ENCODE assay signal across 6 cellular contexts in the genomic region with DNA sequence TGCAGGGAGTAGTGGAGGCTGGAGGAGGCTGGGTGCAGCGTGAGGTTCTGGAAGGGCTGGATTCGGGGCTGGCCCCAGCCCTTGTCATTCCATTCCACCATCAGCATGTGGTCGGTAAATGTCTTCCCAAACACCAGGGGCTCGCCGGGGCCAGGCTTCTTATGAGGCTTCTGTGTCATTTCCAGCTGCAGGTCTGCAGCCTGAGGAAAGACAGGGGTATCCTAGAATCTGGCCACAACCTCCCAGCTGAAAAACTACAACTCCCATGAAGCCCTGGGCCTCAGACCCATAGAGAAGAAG. TPM values are rescaled to one million over a fixed set of nuclear protein-coding genes. Genes with fewer than 3 reads are reported as not detected.
DNase-seq lines count a peak whose midpoint lies in the region; ATAC-seq lines count a peak whose summit lies in the region.

No MANE protein-coding gene starts in this region.

- no peak overlapping the region for H3K27ac Mint-ChIP-seq in activated naive CD8-positive, alpha-beta T cell treated with anti-CD3 and anti-CD28 coated beads for 36 hours

- H3K23ac ChIP-seq in trophoblast cell (ENCODE audit: low read length) = no peak overlapping the region

- H4K12ac ChIP-seq in trophoblast cell (ENCODE audit: low read depth, low read length) = no peak overlapping the region

- no peak overlapping the region for H4K8ac ChIP-seq in trophoblast cell (ENCODE audit: low read depth, low read length)

- H3K27ac ChIP-seq in trophoblast cell (ENCODE audit: low read depth, low read length) = no peak overlapping the region

- H3K36me3 Mint-ChIP-seq in activated naive CD8-positive, alpha-beta T cell treated with anti-CD3 and anti-CD28 coated beads for 36 hours = peaks cover 10% of the 10 kb centered on the region

- peaks cover 2% of the 10 kb centered on the region for H3K79me1 ChIP-seq in trophoblast cell (ENCODE audit: low read length)

- H3K9me3 ChIP-seq in trophoblast cell (ENCODE audit: insufficient read depth, low read depth, low read length) = peaks cover 3% of the 10 kb centered on the region

- DNase-seq in NOMO-1 (lab: John Stamatoyannopoulos, UW; ENCODE audit: unreplicated experiment in 2 of 2) (peak; percentile 11 to 15), NOMO-1 treated with DMSO at 0.1 percent for 48 hours (lab: John Stamatoyannopoulos, UW; ENCODE audit: unreplicated experiment) (no peak), trophoblast cell (peak; percentile 51 to 74), RKO (ENCODE audit: low spot score) (no peak)
- peak; percentile 25 for DNase-seq in activated naive CD8-positive, alpha-beta T cell treated with anti-CD3 and anti-CD28 coated beads for 36 hours

- no peak overlapping the region for H2AFZ ChIP-seq in trophoblast cell (ENCODE audit: insufficient read depth, low read length, poor library complexity)

- H3K18ac ChIP-seq in trophoblast cell (ENCODE audit: low read length) = no peak overlapping the region

- no peak overlapping the region for H2BK120ac ChIP-seq in trophoblast cell (ENCODE audit: insufficient read depth, low read length, poor library complexity)

- H3K36me3 ChIP-seq in trophoblast cell (ENCODE audit: control insufficient read depth in 1 of 2, insufficient read depth in 2 of 2, low read length in 2 of 2) = peaks cover 0 to 4% of the 10 kb centered on the region in 2 experiments

- H3K79me2 ChIP-seq in trophoblast cell (ENCODE audit: control insufficient read depth, insufficient read depth, low read length, poor library complexity) = no peaks in the 10 kb centered on the region

- H3K27me3 ChIP-seq in trophoblast cell (ENCODE audit: insufficient read depth, low read length) = no peaks in the 10 kb centered on the region

- no CpG with 5 or more reads among the region's 5 CpGs for WGBS in trophoblast cell (ENCODE audit: extremely low coverage, insufficient coverage, insufficient read length)

- no peak overlapping the region for H3K9ac ChIP-seq in trophoblast cell (ENCODE audit: low read length)

- no peak overlapping the region for H3K4me2 ChIP-seq in trophoblast cell (ENCODE audit: low read length)

- no peak overlapping the region for H3K4me3 Mint-ChIP-seq in activated naive CD8-positive, alpha-beta T cell treated with anti-CD3 and anti-CD28 coated beads for 36 hours

- H3K4ac ChIP-seq in trophoblast cell (ENCODE audit: low read depth, low read length) = no peak overlapping the region

- no peak for ATAC-seq in HG03108 (IDR thresholded peaks at IDR 0.05; ENCODE audit: unreplicated experiment)

- H3K4me1 Mint-ChIP-seq in activated naive CD8-positive, alpha-beta T cell treated with anti-CD3 and anti-CD28 coated beads for 36 hours = peaks cover 13% of the 10 kb centered on the region

- no peaks in the 10 kb centered on the region for H3K9me3 Mint-ChIP-seq in activated naive CD8-positive, alpha-beta T cell treated with anti-CD3 and anti-CD28 coated beads for 36 hours

- no peak overlapping the region for H3K4me3 ChIP-seq in trophoblast cell (ENCODE audit: low read depth, low read length)

- no peak overlapping the region for H2BK12ac ChIP-seq in trophoblast cell (ENCODE audit: low read length)

- H4K91ac ChIP-seq in trophoblast cell (ENCODE audit: low read depth, low read length) = no peak overlapping the region

- peaks cover 0 to 4% of the 10 kb centered on the region in 2 experiments for H3K4me1 ChIP-seq in trophoblast cell (ENCODE audit: control insufficient read depth in 1 of 2, insufficient read depth in 2 of 2, low read length in 2 of 2)

- H3K27me3 Mint-ChIP-seq in activated naive CD8-positive, alpha-beta T cell treated with anti-CD3 and anti-CD28 coated beads for 36 hours = no peaks in the 10 kb centered on the region

- H3K14ac ChIP-seq in trophoblast cell (ENCODE audit: low read length) = no peak overlapping the region

- H2AK5ac ChIP-seq in trophoblast cell (ENCODE audit: low read length) = no peak overlapping the region

- no peak overlapping the region for H2BK5ac ChIP-seq in trophoblast cell (ENCODE audit: low read depth, low read length, poor library complexity)

RNA-seq across cellular contexts. Expression of a gene that starts 4.4 kb away (rescaled TPM):
- total RNA-seq in activated naive CD8-positive, alpha-beta T cell treated with anti-CD3 and anti-CD28 coated beads for 36 hours = 10 to 100 TPM; 62.6 to 63.6 TPM
- 13.9 and 14.9 TPM in 2 replicates for polyA plus RNA-seq in trophoblast cell (2013)

RNA-seq across cellular contexts. Expression of a gene that starts 29.8 kb away (rescaled TPM):
- under 1 TPM; 0.35 to 0.66 TPM for total RNA-seq in activated naive CD8-positive, alpha-beta T cell treated with anti-CD3 and anti-CD28 coated beads for 36 hours
- polyA plus RNA-seq in trophoblast cell (2013) = 22.2 and 25.7 TPM in 2 replicates

RNA-seq across cellular contexts. Expression of a gene that starts 51.1 kb away (rescaled TPM):
- not detected for total RNA-seq in activated naive CD8-positive, alpha-beta T cell treated with anti-CD3 and anti-CD28 coated beads for 36 hours
- polyA plus RNA-seq in trophoblast cell (2013) = 0.74 and 0.75 TPM in 2 replicates

RNA-seq across cellular contexts. Expression of a gene that starts 54.0 kb away (rescaled TPM):
- total RNA-seq in activated naive CD8-positive, alpha-beta T cell treated with anti-CD3 and anti-CD28 coated beads for 36 hours = under 1 TPM; 0.06 to 0.12 TPM
- 0.71 and 0.79 TPM in 2 replicates for polyA plus RNA-seq in trophoblast cell (2013)

RNA-seq across cellular contexts. Expression of a gene that starts 59.8 kb away (rescaled TPM):
- total RNA-seq in activated naive CD8-positive, alpha-beta T cell treated with anti-CD3 and anti-CD28 coated beads for 36 hours = not detected
- polyA plus RNA-seq in trophoblast cell (2013) = 0.08 and 0.10 TPM in 2 replicates

Comparison
In these comparisons a context has a peak if more than half of its experiments do, and no peak if none do; other contexts are left out.
1. DNase-seq: peak in NOMO-1 (2 of 2), activated naive CD8-positive, alpha-beta T cell treated with anti-CD3 and anti-CD28 coated beads for 36 hours (single experiment) and trophoblast cell (2 of 2); none in NOMO-1 treated with DMSO at 0.1 percent for 48 hours (single experiment) and RKO (single experiment).